Comparison of ENCODE assay signal across 9 cellular contexts in genomic region chr15:67832031-67832551, GRCh38. TPM values are rescaled to one million over a fixed set of nuclear protein-coding genes. Genes with fewer than 3 reads are reported as not detected.
A peak's percentile ranks its signal among the peaks of the same experiment; 100 is the strongest.
DNase-seq lines count a peak whose midpoint lies in the region; ATAC-seq and TF ChIP-seq lines count a peak whose summit lies in the region.
"Had no signal": no experiment of that assay in that cellular context is flagged by ENCODE, and none has a peak within 500 bp of the region (broad histone marks: within the 10 kb centered on the region; RNA-seq: fewer than 3 reads in every experiment).

No MANE protein-coding gene starts in this region.

- 0 out of 2 replicates have a peak, but pooled peaks have one; percentile 23 for TF ChIP-seq CTCF in A673 (conservative IDR thresholded peaks at IDR 0.05; ENCODE audit: low read depth, low read length)
- peak; percentile 27 for TF ChIP-seq CTCF in GM10248 (IDR thresholded peaks at IDR 0.05; ENCODE audit: control extremely low read depth, extremely low read depth, low read depth, missing control alignments)
- TF ChIP-seq CTCF in OCI-LY3 (IDR thresholded peaks at IDR 0.05; ENCODE audit: low read depth, low read length), result peak; percentile 54

- H3K9me3 ChIP-seq in A673 (ENCODE audit: low read depth, low read length, poor library complexity, severe bottlenecking) (no peaks in the 10 kb centered on the region), OCI-LY3 (ENCODE audit: insufficient read depth, low read length) (no peaks in the 10 kb centered on the region)

- no peak overlapping the region for H3K4me3 Mint-ChIP-seq in activated naive CD4-positive, alpha-beta T cell treated with anti-CD3 and anti-CD28 coated beads for 36 hours

- no peak overlapping the region for H3K9ac ChIP-seq in OCI-LY3 (ENCODE audit: low read length)

- H3K27me3 ChIP-seq in A673 (replicated peaks; ENCODE audit: insufficient read depth, low read depth, low read length, poor library complexity), result peaks cover 90% of the 10 kb centered on the region
- H3K27me3 ChIP-seq in OCI-LY3 (ENCODE audit: low read depth, low read length), result peaks cover 35% of the 10 kb centered on the region

- H4K20me1 ChIP-seq in OCI-LY3 (ENCODE audit: insufficient read depth, low read length), result no peaks in the 10 kb centered on the region

- H3K4me1 Mint-ChIP-seq in activated naive CD4-positive, alpha-beta T cell treated with anti-CD3 and anti-CD28 coated beads for 36 hours (ENCODE audit: low read depth), result peaks cover 45% of the 10 kb centered on the region

- CTCF ChIA-PET in A673 (lab: Charles Lee) (no interaction called here), GM10248 (lab: Yijun Ruan, JAX) (interaction anchor here (0.7 to 2.7 kb wide), 2 partner anchors 330 to 375 kb away, joined by 3 to 22 read pairs; no protein-coding TSS in a partner anchor)
- CTCF ChIA-PET in activated naive CD4-positive, alpha-beta T cell treated with anti-CD3 and anti-CD28 coated beads for 36 hours (lab: Charles Lee), result interaction anchor here (0.8 to 2.3 kb wide), 4 partner anchors 329 to 375 kb away, joined by 3 to 9 read pairs (median 3); no protein-coding TSS in a partner anchor

- no peak for ATAC-seq in HG02623 (IDR thresholded peaks at IDR 0.05; ENCODE audit: unreplicated experiment)
- ATAC-seq in HG02885 (IDR thresholded peaks at IDR 0.05; ENCODE audit: poor library complexity, unreplicated experiment), result no peak

- peaks cover 71% of the 10 kb centered on the region for H3K27me3 Mint-ChIP-seq in activated naive CD4-positive, alpha-beta T cell treated with anti-CD3 and anti-CD28 coated beads for 36 hours (ENCODE audit: low read depth)

- no peaks in the 10 kb centered on the region for H3K79me2 ChIP-seq in OCI-LY3 (ENCODE audit: low read length)

- H2AFZ ChIP-seq in OCI-LY3 (ENCODE audit: low read depth, low read length), result no peak overlapping the region

- no peaks in the 10 kb centered on the region for H3K36me3 Mint-ChIP-seq in activated naive CD4-positive, alpha-beta T cell treated with anti-CD3 and anti-CD28 coated beads for 36 hours (ENCODE audit: low read depth)

- H3K4me1 ChIP-seq in A673 (ENCODE audit: insufficient read depth, low read length, poor library complexity, severe bottlenecking) (peaks cover 30% of the 10 kb centered on the region), OCI-LY3 (ENCODE audit: low read length) (peaks cover 11% of the 10 kb centered on the region)

- H3K9me3 Mint-ChIP-seq in activated naive CD4-positive, alpha-beta T cell treated with anti-CD3 and anti-CD28 coated beads for 36 hours, result no peaks in the 10 kb centered on the region

- H3K4me3 ChIP-seq in A673 (ENCODE audit: low read depth, low read length, poor library complexity, severe bottlenecking) (no peak overlapping the region), OCI-LY3 (ENCODE audit: low read length) (no peak overlapping the region)

- DNase-seq in A673 (ENCODE audit: low spot score) (no peak), GM10248 (ENCODE audit: extremely low spot score) (no peak), fibroblast of gingiva (ENCODE audit: low read depth) (peak; percentile 33), posterior cingulate gyrus (no peak)
- DNase-seq in activated naive CD4-positive, alpha-beta T cell treated with anti-CD3 and anti-CD28 coated beads for 36 hours, result no peak

- no peak overlapping the region for H3K4me2 ChIP-seq in OCI-LY3 (ENCODE audit: low read length)

- intact Hi-C loops in A673 (cut with micrococcal nuclease; ENCODE audit: unreplicated experiment) (loop anchor here (5.0 to 10.0 kb wide), 2 partner anchors 330 to 457 kb away; no protein-coding TSS in a partner anchor), posterior cingulate gyrus (cut with DNase I) (loop anchor here (10.0 kb wide), 1 partner anchor 577 kb away; the partner anchor contains the start of genes AAGAB and IQCH)
- intact Hi-C loops in activated naive CD4-positive, alpha-beta T cell treated with anti-CD3 and anti-CD28 coated beads for 36 hours (cut with micrococcal nuclease), result loop anchor here (1.0 kb wide), 1 partner anchor 49 kb away; no protein-coding TSS in a partner anchor

- POLR2A ChIA-PET in A673 (lab: Charles Lee; ENCODE audit: low non-redundant PET), result no interaction called here
- POLR2A ChIA-PET in GM10248 (lab: Yijun Ruan, JAX), result no interaction called here

- H3K27ac ChIP-seq in A673 (ENCODE audit: low read depth, low read length, poor library complexity, severe bottlenecking) (no peak overlapping the region), OCI-LY3 (ENCODE audit: low read length) (no peak overlapping the region)

- BruUV-seq in A673 (replicated peaks; lab: Mats Ljungman, UMichigan), result no TSS peak

- no peak overlapping the region for H3K27ac Mint-ChIP-seq in activated naive CD4-positive, alpha-beta T cell treated with anti-CD3 and anti-CD28 coated beads for 36 hours

- H3K36me3 ChIP-seq in A673 (ENCODE audit: insufficient read depth, low read length, poor library complexity, severe bottlenecking), result no peaks in the 10 kb centered on the region
- H3K36me3 ChIP-seq in OCI-LY3 (replicated peaks; ENCODE audit: low read depth, low read length), result no peaks in the 10 kb centered on the region

RNA-seq across cellular contexts. Expression of gene SKOR1, which starts 6.8 kb away (rescaled TPM):
- 0.21 and 0.37 TPM in 2 replicates for total RNA-seq in A673 (2021)
- under 1 TPM; 0.07 to 0.15 TPM for total RNA-seq in activated naive CD4-positive, alpha-beta T cell treated with anti-CD3 and anti-CD28 coated beads for 36 hours

RNA-seq across cellular contexts. Expression of gene RNU6-1, which starts 7.8 kb away (rescaled TPM):
- total RNA-seq in A673 (2021), result not detected in 2 replicates
- total RNA-seq in activated naive CD4-positive, alpha-beta T cell treated with anti-CD3 and anti-CD28 coated beads for 36 hours, result not detected
- total RNA-seq: dermis microvascular lymphatic vessel endothelial cell had no signal
